33 cellular contexts compared by ENCODE assay signal in the genomic region with DNA sequence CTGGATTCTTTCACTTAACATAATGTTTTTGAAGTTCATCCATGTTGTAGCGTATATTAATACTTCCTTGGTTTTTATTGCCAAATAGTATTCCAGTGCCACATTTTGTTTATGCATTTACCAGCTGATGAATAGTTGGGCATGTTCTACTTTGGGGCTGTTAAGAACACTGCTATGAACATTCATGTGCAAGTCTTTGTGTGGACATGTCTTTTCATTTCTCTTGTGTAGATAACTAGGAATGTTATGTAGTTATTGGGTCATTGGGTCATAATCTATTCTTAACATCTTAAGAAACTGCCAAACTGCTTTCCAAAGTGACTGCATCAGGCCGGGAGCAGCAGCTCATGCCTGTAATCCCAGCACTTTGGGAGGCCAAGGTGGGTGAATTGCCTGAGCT. TPM values are rescaled to one million over a fixed set of nuclear protein-coding genes. Genes with fewer than 3 reads are reported as not detected.
"Had no signal": no experiment of that assay in that cellular context is flagged by ENCODE, and none has a peak within 500 bp of the region (broad histone marks: within the 10 kb centered on the region; RNA-seq: fewer than 3 reads in every experiment).

No MANE protein-coding gene starts in this region.

- DNase-seq: activated B cell treated with CpG ODN at 0.5 μM for 24 hours; activated CD4-positive, alpha-beta memory T cell treated with anti-CD3 and anti-CD28 coated beads for 36 hours; activated CD4-positive, alpha-beta T cell treated with anti-CD3 and anti-CD28 coated beads for 4 hours; activated CD4-positive, alpha-beta T cell treated with anti-CD3 and anti-CD28 coated beads, Interleukin-2, amount 10 ng/mL, durations not matched to agents 24 days and 14 days; activated CD4-positive, alpha-beta T cell treated with anti-CD3 and anti-CD28 coated beads, Interleukin-2, amount 50 U/mL, for 1 hour; activated CD4-positive, alpha-beta T cell treated with anti-CD3 and anti-CD28 coated beads, Interleukin-2, amount 50 U/mL, for 4 hours; activated CD4-positive, CD25-positive, alpha-beta regulatory T cell treated with anti-CD3 and anti-CD28 coated beads, Interleukin-2, amount 50 U/mL, for 72 hours; activated CD8-positive, alpha-beta memory T cell treated with anti-CD3 and anti-CD28 coated beads, Interleukin-2, amount 50 U/mL, for 4 hours; activated CD8-positive, alpha-beta T cell treated with anti-CD3 and anti-CD28 coated beads for 36 hours; activated effector memory CD4-positive, alpha-beta T cell treated with anti-CD3 and anti-CD28 coated beads, Interleukin-2, amount 50 U/mL, for 16 hours; activated gamma-delta T cell treated with Interleukin-2 at 50 U/mL for 16 hours; activated naive CD4-positive, alpha-beta T cell; activated naive CD4-positive, alpha-beta T cell treated with anti-CD3 and anti-CD28 coated beads for 36 hours; activated naive CD4-positive, alpha-beta T cell treated with anti-CD3 and anti-CD28 coated beads, Interleukin-2, amount 50 U/mL, for 16 hours; activated naive CD8-positive, alpha-beta T cell treated with anti-CD3 and anti-CD28 coated beads for 36 hours; activated T-cell treated with anti-CD3 and anti-CD28 coated beads for 4 hours; activated T-cell treated with anti-CD3 and anti-CD28 coated beads, Interleukin-2, amount 50 U/mL, for 1 hour; activated T-cell treated with anti-CD3 and anti-CD28 coated beads, Interleukin-2, amount 50 U/mL, for 4 hours; activated T-cell treated with anti-CD3 and anti-CD28 coated beads, Interleukin-2, amount 50 U/mL, for 72 hours; adrenal gland; amniotic stem cell; aorta; body of pancreas; brain microvascular endothelial cell; central memory CD4-positive, alpha-beta T cell; T-helper 1 cell; T-helper 2 cell; T-helper 9 cell had no signal

- ATAC-seq: activated CD8-positive, alpha-beta T cell treated with anti-CD3 and anti-CD28 coated beads for 36 hours; activated naive CD4-positive, alpha-beta T cell treated with anti-CD3 and anti-CD28 coated beads, Interleukin-2, amount 50 U/mL, for 72 hours; activated T-cell treated with anti-CD3 and anti-CD28 coated beads, Interleukin-2, amount 50 U/mL, for 4 hours; activated T-cell treated with anti-CD3 and anti-CD28 coated beads, Interleukin-2, amount 50 U/mL, for 72 hours; activated T-helper 17 cell treated with anti-CD3 and anti-CD28 coated beads, Interleukin-2, amount 50 U/mL, for 72 hours; body of pancreas had no signal

- H3K4me3 ChIP-seq: adrenal gland, body of pancreas had no signal

- H3K27me3 ChIP-seq: body of pancreas had no signal

- H3K27ac ChIP-seq: adrenal gland, body of pancreas, brain microvascular endothelial cell, VCaP had no signal

- FAIRE-seq: astrocyte, TTC549 had no signal

- H3K36me3 ChIP-seq: adrenal gland, brain microvascular endothelial cell had no signal

RNA-seq across cellular contexts. Expression of a gene that starts 43.8 kb away (rescaled TPM):
- total RNA-seq: activated B cell treated with CpG ODN at 0.5 μM for 24 hours; activated T-helper 17 cell treated with anti-CD3 and anti-CD28 coated beads, Interleukin-2, amount 50 U/mL, for 72 hours; aorta; astrocyte had no signal
